In genomic region chr12:125134576-125134975, GRCh38 we compare ENCODE assay signal across 27 cellular contexts. TPM values are rescaled to one million over a fixed set of nuclear protein-coding genes. Genes with fewer than 3 reads are reported as not detected.
"Had no signal": no experiment of that assay in that cellular context is flagged by ENCODE, and none has a peak within 500 bp of the region (broad histone marks: within the 10 kb centered on the region; RNA-seq: fewer than 3 reads in every experiment).

No MANE protein-coding gene starts in this region.

- H3K4me1 ChIP-seq: parathyroid adenoma, right lobe of liver, sigmoid colon, stomach, testis, transverse colon, upper lobe of right lung, uterus had no signal

- FAIRE-seq: small intestine had no signal

- H3K9ac ChIP-seq: neural progenitor cell, parathyroid adenoma had no signal

- H3K36me3 ChIP-seq: neural progenitor cell, ovary, right lobe of liver, upper lobe of right lung, uterus had no signal

- H3K27me3 Mint-ChIP-seq: naive thymus-derived CD4-positive, alpha-beta T cell; progenitor cell of endocrine pancreas; stimulated activated naive B cell treated with anti-CD40 and anti-IgM and Interleukin-4, amounts not matched to agents 10 μg/mL and 1 μg/mL and 100 μg/mL, for 72 hours; type B pancreatic cell had no signal

- H3K36me3 Mint-ChIP-seq: natural killer cell had no signal

- DNase-seq: naive thymus-derived CD4-positive, alpha-beta T cell; natural killer cell; occipital lobe; ovary; psoas muscle; right cardiac atrium; right lobe of liver; sigmoid colon; small intestine; stimulated activated CD4-positive, alpha-beta T cell treated with anti-CD3 and anti-CD28 coated beads, Interleukin-15, amount 100 ng/mL, for 24 hours; stimulated activated CD4-positive, alpha-beta T cell treated with anti-CD3 and anti-CD28 coated beads, Interleukin-2, amount 100 ng/mL, for 24 hours; stimulated activated CD4-positive, alpha-beta T cell treated with anti-CD3 and anti-CD28 coated beads, Interleukin-2, amount 100 ng/mL, for 48 hours; stimulated activated CD4-positive, alpha-beta T cell treated with anti-CD3 and anti-CD28 coated beads, Interleukin-4, amount 100 ng/mL, for 24 hours; stimulated activated naive B cell treated with anti-CD40 and anti-IgM and Interleukin-4, amounts not matched to agents 10 μg/mL and 1 μg/mL and 100 μg/mL, for 72 hours; stimulated activated naive CD4-positive, alpha-beta T cell treated with Interleukin-2 at 50 U/mL for 16 hours; stomach; testis; tibial artery; transverse colon; upper lobe of right lung; uterus had no signal

- H3K4me2 ChIP-seq: neural progenitor cell had no signal

- H2AFZ ChIP-seq: neural progenitor cell, parathyroid adenoma had no signal

- H3K79me2 ChIP-seq: parathyroid adenoma had no signal

- H3K27ac ChIP-seq: neural progenitor cell, ovary, parathyroid adenoma, psoas muscle, right lobe of liver, sigmoid colon, stomach, testis, tibial artery, transverse colon, upper lobe of right lung, uterus had no signal

- H3K27me3 ChIP-seq: neural progenitor cell, ovary, right lobe of liver, sigmoid colon, stomach, testis, tibial artery, transverse colon, upper lobe of right lung, uterus had no signal

- H3K4me3 ChIP-seq: neural progenitor cell, ovary, psoas muscle, right lobe of liver, sigmoid colon, stomach, testis, tibial artery, transverse colon, upper lobe of right lung, uterus had no signal

- H3K27ac Mint-ChIP-seq: naive thymus-derived CD4-positive, alpha-beta T cell; natural killer cell; nephron; neural progenitor cell; progenitor cell of endocrine pancreas; stimulated activated effector memory CD8-positive, alpha-beta T cell treated with anti-CD3 and anti-CD28 coated beads, Interleukin-12 subunit alpha, Interleukin-12 subunit beta, amount 100 ng/mL, for 72 hours; stimulated activated naive B cell treated with anti-CD40 and anti-IgM and Interleukin-4, amounts not matched to agents 10 μg/mL and 1 μg/mL and 100 μg/mL, for 72 hours; type B pancreatic cell had no signal

- H3K9me3 ChIP-seq: ovary, psoas muscle, right lobe of liver, sigmoid colon, stomach, testis, tibial artery, transverse colon, upper lobe of right lung, uterus had no signal

- H3K9me3 Mint-ChIP-seq: naive thymus-derived CD4-positive, alpha-beta T cell; natural killer cell; nephron; neural progenitor cell; stimulated activated effector memory CD8-positive, alpha-beta T cell treated with anti-CD3 and anti-CD28 coated beads, Interleukin-12 subunit alpha, Interleukin-12 subunit beta, amount 100 ng/mL, for 72 hours; stimulated activated naive B cell treated with anti-CD40 and anti-IgM and Interleukin-4, amounts not matched to agents 10 μg/mL and 1 μg/mL and 100 μg/mL, for 72 hours; type B pancreatic cell had no signal

- H3K4me3 Mint-ChIP-seq: naive thymus-derived CD4-positive, alpha-beta T cell; natural killer cell; nephron; neural progenitor cell; stimulated activated effector memory CD8-positive, alpha-beta T cell treated with anti-CD3 and anti-CD28 coated beads, Interleukin-12 subunit alpha, Interleukin-12 subunit beta, amount 100 ng/mL, for 72 hours; stimulated activated naive B cell treated with anti-CD40 and anti-IgM and Interleukin-4, amounts not matched to agents 10 μg/mL and 1 μg/mL and 100 μg/mL, for 72 hours; type B pancreatic cell had no signal

- H3K4me1 Mint-ChIP-seq: natural killer cell; stimulated activated effector memory CD8-positive, alpha-beta T cell treated with anti-CD3 and anti-CD28 coated beads, Interleukin-12 subunit alpha, Interleukin-12 subunit beta, amount 100 ng/mL, for 72 hours; stimulated activated naive B cell treated with anti-CD40 and anti-IgM and Interleukin-4, amounts not matched to agents 10 μg/mL and 1 μg/mL and 100 μg/mL, for 72 hours had no signal

RNA-seq across cellular contexts. Expression of gene TMEM132B, which starts 51.6 kb away (rescaled TPM):
- total RNA-seq: naive thymus-derived CD4-positive, alpha-beta T cell; natural killer cell had no signal
- polyA plus RNA-seq: naive thymus-derived CD4-positive, alpha-beta T cell had no signal
